In the genomic region with DNA sequence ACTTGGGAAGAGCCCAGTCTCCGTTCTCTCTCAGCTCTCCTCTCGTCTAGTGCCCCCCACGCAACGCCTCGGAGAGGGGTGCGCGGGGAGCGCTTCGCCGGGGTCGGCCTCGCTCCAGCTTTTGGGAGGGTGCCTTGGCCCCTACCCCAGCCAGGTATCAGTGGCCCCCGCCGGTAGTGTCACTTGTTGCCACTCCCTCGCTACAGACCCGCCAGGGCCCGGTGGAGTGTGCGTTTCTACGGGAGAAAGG, we compare ENCODE assay signal across 11 cellular contexts. TPM values are rescaled to one million over a fixed set of nuclear protein-coding genes. Genes with fewer than 3 reads are reported as not detected.
DNase-seq lines count a peak whose midpoint lies in the region; TF ChIP-seq lines count a peak whose summit lies in the region.
"Had no signal": no experiment of that assay in that cellular context is flagged by ENCODE, and none has a peak within 500 bp of the region (broad histone marks: within the 10 kb centered on the region; RNA-seq: fewer than 3 reads in every experiment).

No MANE protein-coding gene starts in this region.

- H3K36me3 ChIP-seq in esophagus (ENCODE audit: control insufficient read depth in 2 of 2, insufficient read depth in 2 of 2, low read length in 1 of 2): no peaks in the 10 kb centered on the region
- H3K36me3 ChIP-seq in neural cell (ENCODE audit: insufficient read depth, low read length): no peaks in the 10 kb centered on the region
- no peaks in the 10 kb centered on the region for H3K36me3 ChIP-seq in urinary bladder (ENCODE audit: insufficient read depth)

- no peaks in the 10 kb centered on the region for H3K9me2 ChIP-seq in neural cell (ENCODE audit: insufficient read depth, low read length)

- peak overlapping the region; percentile 74 to 85 for H3K27ac ChIP-seq in esophagus (ENCODE audit: low read depth in 2 of 2, low read length in 1 of 2)
- H3K27ac ChIP-seq in neural cell (ENCODE audit: low read length): no peak overlapping the region
- H3K27ac ChIP-seq in urinary bladder (ENCODE audit: low read depth): peak overlapping the region; percentile 87

- H3F3A ChIP-seq in neural cell (ENCODE audit: insufficient read depth, low read length, poor library complexity, severe bottlenecking): no peaks in the 10 kb centered on the region

- H3K27me3 ChIP-seq in esophagus (ENCODE audit: control insufficient read depth in 1 of 2, insufficient read depth in 2 of 2, low read length in 2 of 2) (peaks cover 0 to 8% of the 10 kb centered on the region in 2 donors), neural cell (ENCODE audit: insufficient read depth, low read depth, low read length) (peaks cover 30% of the 10 kb centered on the region)

- H3K9me3 ChIP-seq in esophagus (ENCODE audit: control insufficient read depth in 2 of 2, insufficient read depth in 1 of 2, low read depth in 1 of 2, low read length in 1 of 2) (no peaks in the 10 kb centered on the region), neural cell (ENCODE audit: low read length) (no peaks in the 10 kb centered on the region)

- H3K79me2 ChIP-seq in neural cell (replicated peaks; ENCODE audit: insufficient read depth, low read length): peaks cover 6% of the 10 kb centered on the region

- no peak for TF ChIP-seq EP300 in neural cell (conservative IDR thresholded peaks at IDR 0.05; ENCODE audit: poor library complexity, severe bottlenecking)

- no peak for TF ChIP-seq CTCF in neural cell (IDR thresholded peaks at IDR 0.05; ENCODE audit: poor library complexity, severe bottlenecking)

- no peaks in the 10 kb centered on the region for H4K20me1 ChIP-seq in neural cell (ENCODE audit: insufficient read depth)

- H3K4me1 ChIP-seq in esophagus (ENCODE audit: control insufficient read depth in 2 of 2, insufficient read depth in 2 of 2, low read length in 1 of 2): peaks cover 0 to 3% of the 10 kb centered on the region in 2 donors
- no peaks in the 10 kb centered on the region for H3K4me1 ChIP-seq in urinary bladder (ENCODE audit: insufficient read depth)

- no peak for TF ChIP-seq RAD21 in neural cell (conservative IDR thresholded peaks at IDR 0.05)

- peak; percentile 13 for DNase-seq in activated gamma-delta T cell (lab: John Stamatoyannopoulos, UW)
- DNase-seq in activated gamma-delta T cell treated with Interleukin-2 at 50 U/mL for 16 hours: no peak
- DNase-seq in pons (ENCODE audit: low spot score): no peak
- no peak for DNase-seq in GM19240 (ENCODE audit: insufficient read length, low spot score)
- DNase-seq in stimulated activated CD4-positive, alpha-beta T cell treated with anti-CD3 and anti-CD28 coated beads, Interleukin-12 subunit alpha, Interleukin-12 subunit beta, amount 100 ng/mL, for 4 hours: no peak
- DNase-seq: ACHN; activated naive CD4-positive, alpha-beta T cell treated with anti-CD3 and anti-CD28 coated beads, Interleukin-2, amount 50 U/mL, for 16 hours; NCI-H446 treated with DMSO at 0.1 percent for 48 hours had no signal

- H3K9ac ChIP-seq in neural cell (ENCODE audit: low read length): peak overlapping the region; percentile 61

- H3K4me3 ChIP-seq in esophagus (ENCODE audit: low read depth in 1 of 2, low read length in 2 of 2) (peak overlapping the region; percentile 37 to 43), neural cell (ENCODE audit: low read length) (peak overlapping the region; percentile 84), urinary bladder (ENCODE audit: low read depth, low read length) (peak overlapping the region; percentile 75)

- H2AFZ ChIP-seq in neural cell (ENCODE audit: low read depth, low read length): peak overlapping the region; percentile 21

- WGBS in esophagus, 2 donors: 4 to 7% methylated on average over 19 of the region's 19 CpGs
- WGBS in urinary bladder: 1% methylated on average over 19 of the region's 19 CpGs

- peak overlapping the region; percentile 63 for H3K4me2 ChIP-seq in neural cell (ENCODE audit: low read length)

TF ChIP-seq in neural cell, 6 proteins besides CTCF, POLR2A, EP300 and RAD21:
- TF ChIP-seq EZH2 (IDR thresholded peaks at IDR 0.05; ENCODE audit: borderline replicate concordance, insufficient read depth, low read length, poor library complexity, severe bottlenecking) (no peak), POLR2AphosphoS5 (IDR thresholded peaks at IDR 0.05) (no peak), MXI1 (conservative IDR thresholded peaks at IDR 0.05; ENCODE audit: poor library complexity, severe bottlenecking) (no peak), SMC3 (conservative IDR thresholded peaks at IDR 0.05; ENCODE audit: poor library complexity) (peak; percentile 5), REST (IDR thresholded peaks at IDR 0.05; ENCODE audit: borderline replicate concordance) (peak; percentile 5)

RNA-seq across cellular contexts. Expression of gene CDH11, which starts 0.8 kb away (rescaled TPM):
- polyA plus RNA-seq in esophagus (under 1 TPM; 0.28 to 0.91 TPM), neural cell (22.9 and 23.4 TPM in 2 replicates), urinary bladder (71.9 TPM)
- polyA minus RNA-seq in neural cell: 60.6 and 78.6 TPM in 2 replicates
- 428 TPM for total RNA-seq in urinary bladder

Comparison
In these comparisons a context has a peak if more than half of its experiments do, and no peak if none do; other contexts are left out.
1. RNA of gene CDH11, which starts 0.8 kb away (polyA plus RNA-seq): 71.9 TPM in urinary bladder (single experiment) and 22.9 to 23.4 TPM in neural cell; 0.28 to 0.91 TPM in esophagus; every median in the first group is over 10 times any median in the second.
2. Peak in every context shown above with its lines, with median percentiles within 50 percentile points of each other: H3K4me3 ChIP-seq.